In the genomic region with DNA sequence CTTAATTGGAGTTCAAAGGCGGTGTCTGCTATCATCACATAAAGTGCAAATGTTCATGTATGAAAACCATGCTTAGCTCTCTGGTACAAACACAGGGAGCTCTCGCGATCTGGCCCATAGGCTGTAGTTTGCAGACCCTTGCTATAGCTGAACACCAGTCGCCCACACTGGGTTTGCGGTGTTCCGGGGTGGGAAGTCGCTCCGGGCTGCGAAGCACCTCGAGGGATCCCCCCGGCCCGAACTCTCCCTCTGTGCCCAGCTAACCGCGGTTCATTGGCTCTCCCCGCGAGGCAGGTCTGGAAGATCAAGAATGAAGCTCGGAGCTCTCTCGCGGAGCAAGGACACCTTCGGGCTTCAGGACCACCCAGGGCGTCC, we compare ENCODE assay signal across 8 cellular contexts. TPM values are rescaled to one million over a fixed set of nuclear protein-coding genes. Genes with fewer than 3 reads are reported as not detected.
DNase-seq lines count a peak whose midpoint lies in the region; ATAC-seq and TF ChIP-seq lines count a peak whose summit lies in the region.

No MANE protein-coding gene starts in this region.

- no peaks in the 10 kb centered on the region for H3K9me3 ChIP-seq in HCT116 (ENCODE audit: control insufficient read depth in 1 of 2, insufficient read depth in 1 of 2, low read depth in 1 of 2, low read length in 2 of 2)

- H3K9ac ChIP-seq in HCT116 (ENCODE audit: low read length): peak overlapping the region; percentile 77
- no peak overlapping the region for H3K9ac ChIP-seq in rectal smooth muscle tissue (ENCODE audit: low read length)

- peaks cover 40% of the 10 kb centered on the region for H3K79me2 ChIP-seq in HCT116 (ENCODE audit: insufficient read depth, low read length)

- POLR2A ChIA-PET in HCT116 (lab: Charles Lee) (interaction anchor here (0.8 to 1.2 kb wide), 2 partner anchors 11 to 18 kb away, joined by 3 read pairs; no protein-coding TSS in a partner anchor), RWPE1 (lab: Yijun Ruan, JAX; ENCODE audit: low non-redundant PET) (interaction anchor here (0.6 kb wide), 4 partner anchors 176 to 694 kb away, joined by 3 to 4 read pairs (median 4); no protein-coding TSS in a partner anchor)

- CTCF ChIA-PET in HCT116 (lab: Charles Lee): interaction anchor here (1.2 to 1.3 kb wide), 3 partner anchors 20 to 1033 kb away, joined by 3 to 5 read pairs (median 5); partner anchors contain the start of gene MSL3
- CTCF ChIA-PET in RWPE1 (lab: Yijun Ruan, JAX): no interaction called here

- TF ChIP-seq RAD21 in HCT116 (IDR thresholded peaks at IDR 0.05; ENCODE audit: low read depth): no peak

- intact Hi-C loops in HCT116 (cut with micrococcal nuclease): no loop called here

- H3K36me3 ChIP-seq in HCT116 (ENCODE audit: control insufficient read depth in 1 of 2, insufficient read depth in 2 of 2, low read length in 2 of 2): no peaks in the 10 kb centered on the region
- H3K36me3 ChIP-seq in rectal smooth muscle tissue (ENCODE audit: control insufficient read depth, insufficient read depth, low read length): no peaks in the 10 kb centered on the region

- no peak for TF ChIP-seq CTCF in GM10266 (IDR thresholded peaks at IDR 0.05; ENCODE audit: control insufficient read depth, insufficient read depth, low read depth, missing control alignments)
- TF ChIP-seq CTCF in HCT116 (IDR thresholded peaks at IDR 0.05 in 2 of 3, conservative IDR thresholded peaks at IDR 0.05 in 1 of 3; ENCODE audit: borderline replicate concordance in 1 of 3, insufficient read depth in 1 of 3, low read depth in 2 of 3, low read length in 2 of 3): no peak
- TF ChIP-seq CTCF in RWPE1 (conservative IDR thresholded peaks at IDR 0.05; ENCODE audit: low read depth): no peak
- TF ChIP-seq CTCF in fibroblast of mammary gland (conservative IDR thresholded peaks at IDR 0.05; ENCODE audit: control insufficient read depth, insufficient read depth, low read depth, low read length): no peak

- DNase-seq in GM10266 (ENCODE audit: extremely low spot score): peak; percentile 22
- DNase-seq in HCT116 (ENCODE audit: low read depth, low spot score): no peak
- no peak for DNase-seq in RWPE1 (ENCODE audit: low spot score)
- DNase-seq in fibroblast of mammary gland (ENCODE audit: low read depth): no peak
- no peak for DNase-seq in iPS-NIHi7 (ENCODE audit: extremely low spot score)

- H3K27ac ChIP-seq in HCT116 (ENCODE audit: low read depth, low read length) (no peak overlapping the region; the same call in 1 of the 2 replicates), RWPE1 (peak overlapping the region; percentile 60), rectal smooth muscle tissue (ENCODE audit: low read depth, low read length) (no peak overlapping the region)

- no peaks in the 10 kb centered on the region for H3K27me3 ChIP-seq in HCT116 (ENCODE audit: insufficient read depth, low read length)
- no peaks in the 10 kb centered on the region for H3K27me3 ChIP-seq in rectal smooth muscle tissue (ENCODE audit: control insufficient read depth, insufficient read depth, low read length)

- no peaks in the 10 kb centered on the region for H4K20me1 ChIP-seq in HCT116 (ENCODE audit: insufficient read depth)

- peak overlapping the region; percentile 61 for H2AFZ ChIP-seq in HCT116 (ENCODE audit: low read depth, low read length, poor library complexity, severe bottlenecking)

- H3K9me2 ChIP-seq in HCT116 (ENCODE audit: insufficient read depth): no peaks in the 10 kb centered on the region

- H3K4me2 ChIP-seq in HCT116 (ENCODE audit: low read length): peak overlapping the region; percentile 86

- peak; percentile 58 for ATAC-seq in HCT116
- ATAC-seq in esophagus mucosa: no peak
- no peak for ATAC-seq in GM18870 (IDR thresholded peaks at IDR 0.05; ENCODE audit: unreplicated experiment)

- BruUV-seq in HCT116 (replicated peaks; lab: Mats Ljungman, UMichigan): no TSS peak

- H3K4me3 ChIP-seq in HCT116 (replicated peaks in 1 of 2; ENCODE audit: low read depth in 1 of 2, low read length in 2 of 2): peak overlapping the region; percentile 51 to 69
- peak overlapping the region; percentile 49 for H3K4me3 ChIP-seq in fibroblast of mammary gland (ENCODE audit: control insufficient read depth, low read depth, low read length)
- H3K4me3 ChIP-seq in rectal smooth muscle tissue (ENCODE audit: low read length): peak overlapping the region; percentile 70

- peaks cover 0 to 9% of the 10 kb centered on the region in 2 experiments; a peak in 2 of 4 replicates for H3K4me1 ChIP-seq in HCT116 (ENCODE audit: control insufficient read depth in 1 of 2, insufficient read depth in 2 of 2, low read length in 2 of 2)
- H3K4me1 ChIP-seq in rectal smooth muscle tissue (ENCODE audit: control insufficient read depth, insufficient read depth, low read length): peaks cover 6% of the 10 kb centered on the region

- TF ChIP-seq POLR2A in HCT116 (IDR thresholded peaks at IDR 0.05; ENCODE audit: borderline replicate concordance, extremely low read depth, insufficient read depth, insufficient read length): no peak

- RAD21 ChIA-PET in HCT116 (lab: Charles Lee; ENCODE audit: low non-redundant PET in 1 of 2, low total read pairs in 2 of 2, uncharacterized antibody in 2 of 2, unreplicated experiment in 2 of 2): interaction anchor here in 1 of 2 experiments (1.3 kb wide), 1 partner anchor 20 kb away, joined by 3 read pairs; no protein-coding TSS in a partner anchor

TF ChIP-seq in HCT116, 20 proteins besides CTCF, POLR2A, EP300 and RAD21:
- TF ChIP-seq TCF7L2 (IDR thresholded peaks at IDR 0.05; ENCODE audit: borderline replicate concordance, extremely low read depth, insufficient read depth, insufficient read length): no peak

RNA-seq across cellular contexts. Expression of gene PRPS2, which starts 0.3 kb away (rescaled TPM):
- total RNA-seq in HCT116 (2021; ENCODE audit: unreplicated experiment) (79.5 TPM), esophagus mucosa (37.3 TPM)
- 71.2 TPM in 2 replicates for polyA plus RNA-seq in HCT116 (2012)
